ENCODE assay signal across 12 cellular contexts in genomic region chr10:99536400-99537254, GRCh38. TPM values are rescaled to one million over a fixed set of nuclear protein-coding genes. Genes with fewer than 3 reads are reported as not detected.
DNase-seq lines count a peak whose midpoint lies in the region; ATAC-seq and TF ChIP-seq lines count a peak whose summit lies in the region.
"Had no signal": no experiment of that assay in that cellular context is flagged by ENCODE, and none has a peak within 500 bp of the region (broad histone marks: within the 10 kb centered on the region; RNA-seq: fewer than 3 reads in every experiment).

No MANE protein-coding gene starts in this region.

- peaks cover 2% of the 10 kb centered on the region for H3K36me3 Mint-ChIP-seq in activated naive CD4-positive, alpha-beta T cell treated with anti-CD3 and anti-CD28 coated beads for 36 hours (ENCODE audit: low read depth)
- H3K36me3 Mint-ChIP-seq in activated naive CD8-positive, alpha-beta T cell: peaks cover 3% of the 10 kb centered on the region
- no peaks in the 10 kb centered on the region for H3K36me3 Mint-ChIP-seq in activated T-helper 2 cell treated with anti-CD3 and anti-CD28 coated beads, Interferon-gamma antibody, Interleukin-2, Interleukin-4, amounts not matched to agents 10 μg/mL and 5 μg/mL and 100 μg/mL, durations not matched to agents 14 hours and 24 hours and 36 hours (ENCODE audit: low read depth)

- peaks cover 43% of the 10 kb centered on the region for H3K4me1 Mint-ChIP-seq in activated naive CD4-positive, alpha-beta T cell treated with anti-CD3 and anti-CD28 coated beads for 36 hours (ENCODE audit: low read depth)
- peaks cover 42% of the 10 kb centered on the region for H3K4me1 Mint-ChIP-seq in activated naive CD8-positive, alpha-beta T cell (ENCODE audit: low read depth)
- H3K4me1 Mint-ChIP-seq in activated T-helper 2 cell treated with anti-CD3 and anti-CD28 coated beads, Interferon-gamma antibody, Interleukin-2, Interleukin-4, amounts not matched to agents 10 μg/mL and 5 μg/mL and 100 μg/mL, durations not matched to agents 14 hours and 24 hours and 36 hours (ENCODE audit: low read depth): peaks cover 12% of the 10 kb centered on the region

- peak overlapping the region; percentile 26 for H3K4me3 ChIP-seq in lung
- peak overlapping the region; percentile 18 to 51 (median 36) for H3K4me3 ChIP-seq in stomach

- 9 to 10% methylated on average over 52 to 53 of the region's 53 CpGs for WGBS in lung, 2 donors
- WGBS in stomach, 5 donors: 7 to 19% (median 11%) methylated on average over 32 to 53 of the region's 53 CpGs

- peaks cover 0 to 16% of the 10 kb centered on the region in 2 donors for H3K9me3 ChIP-seq in lung (ENCODE audit: control insufficient read depth in 2 of 2, insufficient read depth in 1 of 2, low read length in 1 of 2)
- no peaks in the 10 kb centered on the region for H3K9me3 ChIP-seq in stomach

- H3K4me3 Mint-ChIP-seq in activated naive CD4-positive, alpha-beta T cell treated with anti-CD3 and anti-CD28 coated beads for 36 hours: peak overlapping the region; percentile 15
- peak overlapping the region; percentile 57 for H3K4me3 Mint-ChIP-seq in activated naive CD8-positive, alpha-beta T cell
- no peak overlapping the region for H3K4me3 Mint-ChIP-seq in activated T-helper 2 cell treated with anti-CD3 and anti-CD28 coated beads, Interferon-gamma antibody, Interleukin-2, Interleukin-4, amounts not matched to agents 10 μg/mL and 5 μg/mL and 100 μg/mL, durations not matched to agents 14 hours and 24 hours and 36 hours (ENCODE audit: low read depth)

- H3K27me3 ChIP-seq in lung (ENCODE audit: control insufficient read depth, insufficient read depth) (peaks cover 22% of the 10 kb centered on the region), stomach (peaks cover 54 to 100% (median 100%) of the 10 kb centered on the region in 3 donors)

- intact Hi-C loops in activated naive CD4-positive, alpha-beta T cell treated with anti-CD3 and anti-CD28 coated beads for 36 hours (cut with micrococcal nuclease): no loop called here
- intact Hi-C loops in stomach (cut with DNase I; ENCODE audit: low total_unique reads): no loop called here
- intact Hi-C loops in activated T-helper 2 cell treated with anti-CD3 and anti-CD28 coated beads, Interferon-gamma antibody, Interleukin-2, Interleukin-4, amounts not matched to agents 10 μg/mL and 5 μg/mL and 100 μg/mL, durations not matched to agents 14 hours and 24 hours and 36 hours (cut with micrococcal nuclease): no loop called here

- H3K27ac ChIP-seq in lung (ENCODE audit: low read depth in 1 of 2, low read length in 1 of 2): no peak overlapping the region
- H3K27ac ChIP-seq in stomach: peak overlapping the region in 1 of 5 donors; percentile 0

- no peaks in the 10 kb centered on the region for H3K9me3 Mint-ChIP-seq in activated naive CD4-positive, alpha-beta T cell treated with anti-CD3 and anti-CD28 coated beads for 36 hours
- H3K9me3 Mint-ChIP-seq in activated naive CD8-positive, alpha-beta T cell (ENCODE audit: low read depth): no peaks in the 10 kb centered on the region
- H3K9me3 Mint-ChIP-seq in activated T-helper 2 cell treated with anti-CD3 and anti-CD28 coated beads, Interferon-gamma antibody, Interleukin-2, Interleukin-4, amounts not matched to agents 10 μg/mL and 5 μg/mL and 100 μg/mL, durations not matched to agents 14 hours and 24 hours and 36 hours: peaks cover 3% of the 10 kb centered on the region

- H3K27me3 Mint-ChIP-seq in activated naive CD4-positive, alpha-beta T cell treated with anti-CD3 and anti-CD28 coated beads for 36 hours (ENCODE audit: low read depth): peaks cover 80% of the 10 kb centered on the region
- peaks cover 60% of the 10 kb centered on the region for H3K27me3 Mint-ChIP-seq in activated naive CD8-positive, alpha-beta T cell
- H3K27me3 Mint-ChIP-seq in activated T-helper 2 cell treated with anti-CD3 and anti-CD28 coated beads, Interferon-gamma antibody, Interleukin-2, Interleukin-4, amounts not matched to agents 10 μg/mL and 5 μg/mL and 100 μg/mL, durations not matched to agents 14 hours and 24 hours and 36 hours (ENCODE audit: low read depth): peaks cover 82% of the 10 kb centered on the region

- CTCF ChIA-PET in activated naive CD4-positive, alpha-beta T cell treated with anti-CD3 and anti-CD28 coated beads for 36 hours (lab: Charles Lee): no interaction called here

- no peak for TF ChIP-seq CTCF in lung (IDR thresholded peaks at IDR 0.05; ENCODE audit: control extremely low read depth, extremely low read depth)
- no peak for TF ChIP-seq CTCF in stomach (IDR thresholded peaks at IDR 0.05)

- no peak for TF ChIP-seq EP300 in stomach (IDR thresholded peaks at IDR 0.05)

- DNase-seq in activated naive CD4-positive, alpha-beta T cell treated with anti-CD3 and anti-CD28 coated beads for 36 hours: peak; percentile 16
- DNase-seq in activated naive CD4-positive, alpha-beta T cell treated with Interleukin-2 at 50 U/mL for 16 hours: no peak
- DNase-seq in lung (ENCODE audit: low spot score): no peak
- DNase-seq in stomach: no peak
- no peak for DNase-seq in ureter (ENCODE audit: low spot score)
- DNase-seq in activated T-helper 2 cell treated with anti-CD3 and anti-CD28 coated beads, Interferon-gamma antibody, Interleukin-2, Interleukin-4, amounts not matched to agents 10 μg/mL and 5 μg/mL and 100 μg/mL, durations not matched to agents 14 hours and 24 hours and 36 hours (ENCODE audit: low spot score): no peak
- no peak for DNase-seq in HPDE6-E6E7 (ENCODE audit: extremely low spot score)
- DNase-seq: activated effector memory CD4-positive, alpha-beta T cell treated with Interleukin-2 at 50 U/mL for 16 hours; C1 segment of cervical spinal cord had no signal

- H3K36me3 ChIP-seq in lung (ENCODE audit: control insufficient read depth in 2 of 2, insufficient read depth in 2 of 2, low read length in 2 of 2) (no peaks in the 10 kb centered on the region), stomach (no peaks in the 10 kb centered on the region)

- no peak overlapping the region for H3K27ac Mint-ChIP-seq in activated naive CD4-positive, alpha-beta T cell treated with anti-CD3 and anti-CD28 coated beads for 36 hours
- no peak overlapping the region for H3K27ac Mint-ChIP-seq in activated naive CD8-positive, alpha-beta T cell
- H3K27ac Mint-ChIP-seq in activated T-helper 2 cell treated with anti-CD3 and anti-CD28 coated beads, Interferon-gamma antibody, Interleukin-2, Interleukin-4, amounts not matched to agents 10 μg/mL and 5 μg/mL and 100 μg/mL, durations not matched to agents 14 hours and 24 hours and 36 hours: no peak overlapping the region

- no peak for ATAC-seq in lung (ENCODE audit: insufficient read depth, low FRiP score)

- no peak for TF ChIP-seq POLR2A in stomach (IDR thresholded peaks at IDR 0.05)

- peaks cover 0 to 30% of the 10 kb centered on the region in 2 donors for H3K4me1 ChIP-seq in lung (ENCODE audit: control insufficient read depth in 2 of 2, insufficient read depth in 2 of 2, low read length in 2 of 2)
- peaks cover 40 to 69% (median 61%) of the 10 kb centered on the region in 4 donors for H3K4me1 ChIP-seq in stomach

RNA-seq across cellular contexts. Expression of gene NKX2-3, which starts 3.9 kb away (rescaled TPM):
- not detected for total RNA-seq in activated naive CD4-positive, alpha-beta T cell treated with anti-CD3 and anti-CD28 coated beads for 36 hours
- not detected for total RNA-seq in lung
- not detected for polyA plus RNA-seq in lung
- total RNA-seq in stomach: 1 to 10 TPM in 3 of 5 donors, under 1 TPM in 1, not detected in 1; 0.45 to 5.8 (median 1.9) TPM
- polyA plus RNA-seq in stomach: 1 to 10 TPM; 1.0 to 3.2 (median 1.1) TPM
- total RNA-seq in ureter: not detected
- not detected in 2 replicates for total RNA-seq in activated T-helper 2 cell treated with anti-CD3 and anti-CD28 coated beads, Interferon-gamma antibody, Interleukin-2, Interleukin-4, amounts not matched to agents 10 μg/mL and 5 μg/mL and 100 μg/mL, durations not matched to agents 14 hours and 24 hours and 36 hours
- total RNA-seq: HT1080, RPMI7951 had no signal
